Comparison of ENCODE assay signal across 33 cellular contexts in the genomic region with DNA sequence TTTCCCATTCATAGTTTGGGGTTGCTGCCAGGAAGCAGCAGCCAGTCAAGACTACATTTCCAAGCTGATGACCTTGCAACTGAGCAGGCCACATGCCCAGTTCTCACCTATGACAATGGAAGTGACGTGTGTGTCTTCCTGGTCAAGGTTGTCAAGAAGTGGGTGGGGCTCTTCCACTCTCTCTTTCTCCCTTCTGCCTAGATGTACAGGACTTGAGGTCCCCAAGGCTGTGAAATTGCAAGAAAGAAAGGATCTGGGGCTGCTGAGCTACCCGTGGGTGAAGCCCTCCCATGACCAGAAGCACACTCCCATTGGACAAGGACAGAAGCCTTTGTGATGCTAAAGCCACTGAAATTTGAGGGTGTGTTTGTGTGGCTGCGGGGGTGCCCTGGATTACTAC.
"Had no signal": no experiment of that assay in that cellular context is flagged by ENCODE, and none has a peak within 500 bp of the region (broad histone marks: within the 10 kb centered on the region; RNA-seq: fewer than 3 reads in every experiment).

No MANE protein-coding gene starts in this region.

- DNase-seq: Karpas-422, Kasumi-1, MG63, MM.1S, NCI-H1048, NCI-H1092, NCI-H1092 treated with DMSO at 0.1 percent for 48 hours, NCI-H1105, NCI-H1105 treated with DMSO at 0.1 percent for 48 hours, NCI-H1417, NCI-H1417 treated with DMSO at 0.1 percent for 48 hours, NCI-H1436, NCI-H1436 treated with DMSO at 0.1 percent for 48 hours, NCI-H146, NCI-H1694, NCI-H1694 treated with DMSO at 0.1 percent for 48 hours, NCI-H187, NCI-H187 treated with DMSO at 0.1 percent for 48 hours, NCI-H1930, NCI-H2029, NCI-H2029 treated with DMSO at 0.1 percent for 48 hours, NCI-H2081, NCI-H2081 treated with DMSO at 0.1 percent for 48 hours, NCI-H2107, NCI-H2171, NCI-H2171 treated with DMSO at 0.1 percent for 48 hours, NCI-H2227 treated with DMSO at 0.1 percent for 48 hours, NCI-H226, NCI-H345, NCI-H446, NCI-H446 treated with DMSO at 0.1 percent for 48 hours, NCI-H510A had no signal

- H3K9me3 ChIP-seq: MG63 had no signal

- H3K36me3 ChIP-seq: MG63 had no signal

- H3K9ac ChIP-seq: KMS-11 had no signal

- H3K4me2 ChIP-seq: KMS-11 had no signal

- H3K4me3 ChIP-seq: MG63 had no signal

- H3K27me3 ChIP-seq: MG63 had no signal

- H3K27ac ChIP-seq: KMS-11 had no signal
